Comparison of ENCODE assay signal across 17 cellular contexts in the genomic region with DNA sequence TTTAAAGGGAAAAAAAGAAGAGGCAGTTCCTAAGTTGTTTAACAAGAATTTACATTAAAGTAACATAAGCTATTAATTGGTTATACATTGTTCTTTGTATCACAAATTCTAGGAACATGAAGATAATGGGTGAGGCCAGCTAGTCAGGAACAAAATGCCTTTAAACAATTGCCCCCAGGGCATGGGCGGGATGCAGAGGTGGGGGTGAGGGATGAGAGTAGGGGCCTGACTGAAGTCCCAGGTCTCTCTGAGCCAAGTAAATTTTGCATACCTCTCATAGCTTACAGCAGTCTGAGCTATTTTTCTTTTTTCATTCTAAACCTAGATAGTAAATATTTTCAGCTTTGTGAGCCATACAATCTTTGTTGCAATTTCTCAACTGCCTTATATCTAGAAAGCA.
DNase-seq lines count a peak whose midpoint lies in the region; ATAC-seq and TF ChIP-seq lines count a peak whose summit lies in the region.
"Had no signal": no experiment of that assay in that cellular context is flagged by ENCODE, and none has a peak within 500 bp of the region (broad histone marks: within the 10 kb centered on the region; RNA-seq: fewer than 3 reads in every experiment).

No MANE protein-coding gene starts in this region.

- intact Hi-C loops in MCF 10A (cut with micrococcal nuclease) (no loop called here), mammary epithelial cell (cut with micrococcal nuclease) (no loop called here), tibial artery (cut with DNase I; ENCODE audit: low total_unique reads) (no loop called here)
- intact Hi-C loops in activated T-helper 2 cell treated with anti-CD3 and anti-CD28 coated beads, Interferon-gamma antibody, Interleukin-2, Interleukin-4, amounts not matched to agents 10 μg/mL and 5 μg/mL and 100 μg/mL, durations not matched to agents 14 hours and 24 hours and 36 hours (cut with micrococcal nuclease): no loop called here

- H2AFZ ChIP-seq in mammary epithelial cell (ENCODE audit: low read depth, low read length): no peak overlapping the region
- no peak overlapping the region for H2AFZ ChIP-seq in neural progenitor cell (replicated peaks)

- H3K27ac ChIP-seq in mammary epithelial cell (ENCODE audit: insufficient read depth, low read depth, low read length) (no peak overlapping the region), endodermal cell (ENCODE audit: low read depth, low read length) (no peak overlapping the region), neural progenitor cell (peak overlapping the region; percentile 23), tibial artery (peak overlapping the region; percentile 81 to 84)

- H3K9ac ChIP-seq in mammary epithelial cell (ENCODE audit: insufficient read depth, low read length) (no peak overlapping the region), endodermal cell (ENCODE audit: extremely low read depth, low read length, poor library complexity, severe bottlenecking) (no peak overlapping the region), neural progenitor cell (no peak overlapping the region)

- BruUV-seq in MCF 10A (replicated peaks; lab: Mats Ljungman, UMichigan) (no TSS peak), mammary epithelial cell (replicated peaks; lab: Mats Ljungman, UMichigan) (no TSS peak)

- H3K27ac Mint-ChIP-seq in MCF 10A (ENCODE audit: low read depth, unreplicated experiment) (peak overlapping the region; percentile 63), endodermal cell (no peak overlapping the region), neural progenitor cell (peak overlapping the region; percentile 30)
- H3K27ac Mint-ChIP-seq in activated T-helper 2 cell treated with anti-CD3 and anti-CD28 coated beads, Interferon-gamma antibody, Interleukin-2, Interleukin-4, amounts not matched to agents 10 μg/mL and 5 μg/mL and 100 μg/mL, durations not matched to agents 14 hours and 24 hours and 36 hours: no peak overlapping the region

- in situ Hi-C loops in mammary epithelial cell (cut with MboI; ENCODE audit: low sequenced_read_pairs in 2 of 2): no loop called here

- TF ChIP-seq CTCF in MCF 10A (IDR thresholded peaks at IDR 0.05; ENCODE audit: unreplicated experiment): no peak
- TF ChIP-seq CTCF in mammary epithelial cell (conservative IDR thresholded peaks at IDR 0.05 in 1 of 2, IDR thresholded peaks at IDR 0.05 in 1 of 2; ENCODE audit: extremely low read depth in 1 of 2, insufficient read depth in 1 of 2, low read depth in 1 of 2, low read length in 2 of 2): no peak
- TF ChIP-seq CTCF in endodermal cell (conservative IDR thresholded peaks at IDR 0.05): no peak
- no peak for TF ChIP-seq CTCF in neural progenitor cell (IDR thresholded peaks at IDR 0.05)
- TF ChIP-seq CTCF in tibial artery (IDR thresholded peaks at IDR 0.05): no peak

- H3K36me3 ChIP-seq in mammary epithelial cell (ENCODE audit: insufficient read depth, low read length): no peaks in the 10 kb centered on the region
- H3K36me3 ChIP-seq in endodermal cell (ENCODE audit: control insufficient read depth, insufficient read depth, low read length): no peaks in the 10 kb centered on the region
- H3K36me3 ChIP-seq in neural progenitor cell: no peaks in the 10 kb centered on the region
- no peaks in the 10 kb centered on the region for H3K36me3 ChIP-seq in tibial artery
- H3K36me3 ChIP-seq: BE2C, upper lobe of left lung had no signal

- dilution Hi-C loops in mammary epithelial cell (cut with HindIII; ENCODE audit: low sequenced_read_pairs): no loop called here

- H4K20me1 ChIP-seq in mammary epithelial cell (ENCODE audit: insufficient read depth, low read length) (no peaks in the 10 kb centered on the region), neural progenitor cell (ENCODE audit: low read depth) (no peaks in the 10 kb centered on the region)

- no peak overlapping the region for H3K4me2 ChIP-seq in mammary epithelial cell (ENCODE audit: insufficient read depth, low read depth, low read length)
- peak overlapping the region; percentile 22 for H3K4me2 ChIP-seq in neural progenitor cell

- WGBS in mammary epithelial cell (ENCODE audit: low coverage, missing lambda C conversion rate): 90% methylated on average over 1 of the region's 1 CpG
- 77 to 83% methylated on average over 1 of the region's 1 CpG for WGBS in endodermal cell (ENCODE audit: insufficient coverage in 1 of 2, insufficient read length in 1 of 2), 2 experiments

- CTCF ChIA-PET in MCF 10A (lab: Yijun Ruan, JAX) (interaction anchor here (0.9 to 1.2 kb wide), 2 partner anchors 29 to 54 kb away, joined by 3 to 5 read pairs; no protein-coding TSS in a partner anchor), mammary epithelial cell (lab: Charles Lee; ENCODE audit: low non-redundant PET) (no interaction called here)

- no peaks in the 10 kb centered on the region for H3K36me3 Mint-ChIP-seq in MCF 10A (ENCODE audit: insufficient read depth, unreplicated experiment)
- H3K36me3 Mint-ChIP-seq in endodermal cell (ENCODE audit: low read depth): no peaks in the 10 kb centered on the region
- H3K36me3 Mint-ChIP-seq in neural progenitor cell: no peaks in the 10 kb centered on the region
- no peaks in the 10 kb centered on the region for H3K36me3 Mint-ChIP-seq in activated T-helper 2 cell treated with anti-CD3 and anti-CD28 coated beads, Interferon-gamma antibody, Interleukin-2, Interleukin-4, amounts not matched to agents 10 μg/mL and 5 μg/mL and 100 μg/mL, durations not matched to agents 14 hours and 24 hours and 36 hours (ENCODE audit: low read depth)

- no peaks in the 10 kb centered on the region for H3K79me2 ChIP-seq in mammary epithelial cell (ENCODE audit: insufficient read depth, low read length)
- H3K79me2 ChIP-seq in neural progenitor cell (ENCODE audit: low read depth): no peaks in the 10 kb centered on the region

- H3K4me1 Mint-ChIP-seq in MCF 10A (ENCODE audit: insufficient read depth, unreplicated experiment) (peaks cover 30% of the 10 kb centered on the region), endodermal cell (peaks cover 38% of the 10 kb centered on the region), neural progenitor cell (peaks cover 62% of the 10 kb centered on the region)
- no peaks in the 10 kb centered on the region for H3K4me1 Mint-ChIP-seq in activated T-helper 2 cell treated with anti-CD3 and anti-CD28 coated beads, Interferon-gamma antibody, Interleukin-2, Interleukin-4, amounts not matched to agents 10 μg/mL and 5 μg/mL and 100 μg/mL, durations not matched to agents 14 hours and 24 hours and 36 hours (ENCODE audit: low read depth)

- H3K4me3 Mint-ChIP-seq in MCF 10A (ENCODE audit: unreplicated experiment): no peak overlapping the region
- H3K4me3 Mint-ChIP-seq in endodermal cell: no peak overlapping the region
- H3K4me3 Mint-ChIP-seq in neural progenitor cell: no peak overlapping the region
- no peak overlapping the region for H3K4me3 Mint-ChIP-seq in activated T-helper 2 cell treated with anti-CD3 and anti-CD28 coated beads, Interferon-gamma antibody, Interleukin-2, Interleukin-4, amounts not matched to agents 10 μg/mL and 5 μg/mL and 100 μg/mL, durations not matched to agents 14 hours and 24 hours and 36 hours (ENCODE audit: low read depth)

- DNase-seq in MCF 10A (ENCODE audit: unreplicated experiment) (no peak), mammary epithelial cell (no peak), endodermal cell (peak; percentile 41), neural progenitor cell (ENCODE audit: low spot score) (peak; percentile 14), tibial artery (no peak), GF-D8 (lab: John Stamatoyannopoulos, UW) (no peak)
- DNase-seq in activated T-helper 2 cell treated with anti-CD3 and anti-CD28 coated beads, Interferon-gamma antibody, Interleukin-2, Interleukin-4, amounts not matched to agents 10 μg/mL and 5 μg/mL and 100 μg/mL, durations not matched to agents 14 hours and 24 hours and 36 hours (ENCODE audit: low spot score): no peak
- DNase-seq: activated CD4-positive, alpha-beta T cell treated with anti-CD3 and anti-CD28 coated beads, Interleukin-2, amount 50 U/mL, for 4 hours; activated naive CD4-positive, alpha-beta T cell; BE2C; Calu3; effector memory CD4-positive, alpha-beta T cell; NCI-H1436; NCI-H526 treated with DMSO at 0.1 percent for 48 hours; stimulated activated CD4-positive, alpha-beta T cell treated with anti-CD3 and anti-CD28 coated beads, Interleukin-15, amount 100 ng/mL, for 24 hours had no signal

- H3K4me1 ChIP-seq in mammary epithelial cell (ENCODE audit: insufficient read depth, low read length): no peaks in the 10 kb centered on the region
- no peaks in the 10 kb centered on the region for H3K4me1 ChIP-seq in endodermal cell (ENCODE audit: control insufficient read depth, insufficient read depth, low read length)
- peaks cover 46% of the 10 kb centered on the region for H3K4me1 ChIP-seq in neural progenitor cell
- H3K4me1 ChIP-seq in tibial artery: peaks cover 3 to 78% (median 38%) of the 10 kb centered on the region in 4 donors

- H3K9me3 Mint-ChIP-seq in MCF 10A (ENCODE audit: unreplicated experiment) (no peaks in the 10 kb centered on the region), endodermal cell (peaks cover 3% of the 10 kb centered on the region), neural progenitor cell (peaks cover 4% of the 10 kb centered on the region)
- H3K9me3 Mint-ChIP-seq in activated T-helper 2 cell treated with anti-CD3 and anti-CD28 coated beads, Interferon-gamma antibody, Interleukin-2, Interleukin-4, amounts not matched to agents 10 μg/mL and 5 μg/mL and 100 μg/mL, durations not matched to agents 14 hours and 24 hours and 36 hours: peaks cover 3% of the 10 kb centered on the region

- no peaks in the 10 kb centered on the region for H3K27me3 ChIP-seq in mammary epithelial cell (ENCODE audit: insufficient read depth, low read length)
- no peaks in the 10 kb centered on the region for H3K27me3 ChIP-seq in endodermal cell (ENCODE audit: control insufficient read depth, insufficient read depth, low read length, poor library complexity, severe bottlenecking)
- H3K27me3 ChIP-seq in neural progenitor cell: no peaks in the 10 kb centered on the region
- H3K27me3 ChIP-seq in tibial artery: no peaks in the 10 kb centered on the region
- H3K27me3 ChIP-seq: BE2C, upper lobe of left lung had no signal

- peaks cover 25% of the 10 kb centered on the region for H3F3A ChIP-seq in neural progenitor cell (ENCODE audit: low read depth)

- H3K4me3 ChIP-seq in mammary epithelial cell (replicated peaks in 1 of 3; ENCODE audit: insufficient read depth in 1 of 3, low read depth in 2 of 3, low read length in 3 of 3) (no peak overlapping the region), endodermal cell (ENCODE audit: low read length) (no peak overlapping the region), neural progenitor cell (no peak overlapping the region), tibial artery (no peak overlapping the region)
- H3K4me3 ChIP-seq: upper lobe of left lung had no signal

- no peaks in the 10 kb centered on the region for H3K27me3 Mint-ChIP-seq in MCF 10A (ENCODE audit: insufficient read depth, unreplicated experiment)
- H3K27me3 Mint-ChIP-seq in endodermal cell (ENCODE audit: insufficient read depth): no peaks in the 10 kb centered on the region
- peaks cover 13% of the 10 kb centered on the region for H3K27me3 Mint-ChIP-seq in neural progenitor cell (ENCODE audit: insufficient read depth, low read depth)
- peaks cover 4% of the 10 kb centered on the region for H3K27me3 Mint-ChIP-seq in activated T-helper 2 cell treated with anti-CD3 and anti-CD28 coated beads, Interferon-gamma antibody, Interleukin-2, Interleukin-4, amounts not matched to agents 10 μg/mL and 5 μg/mL and 100 μg/mL, durations not matched to agents 14 hours and 24 hours and 36 hours (ENCODE audit: low read depth)

- no peak for ATAC-seq in GM18517 (IDR thresholded peaks at IDR 0.05; ENCODE audit: unreplicated experiment)

- no peaks in the 10 kb centered on the region for H3K9me3 ChIP-seq in mammary epithelial cell (replicated peaks; ENCODE audit: insufficient read depth, low read length)
- peaks cover 13% of the 10 kb centered on the region for H3K9me3 ChIP-seq in endodermal cell (ENCODE audit: control insufficient read depth, low read length)
- no peaks in the 10 kb centered on the region for H3K9me3 ChIP-seq in neural progenitor cell (ENCODE audit: low read depth)
- no peaks in the 10 kb centered on the region for H3K9me3 ChIP-seq in tibial artery
- H3K9me3 ChIP-seq: BE2C had no signal

- POLR2A ChIA-PET in MCF 10A (lab: Yijun Ruan, JAX): interaction anchor here (0.6 to 2.3 kb wide), 10 partner anchors 10 to 312 kb away, joined by 3 to 6 read pairs (median 4); partner anchors contain the start of gene CLN6

Comparison
In these comparisons a context has a peak if more than half of its experiments do, and no peak if none do; other contexts are left out.
1. DNase-seq: peak in endodermal cell (single experiment) and neural progenitor cell (single experiment); none in MCF 10A (single experiment), mammary epithelial cell (single experiment), tibial artery (0 of 2), activated T-helper 2 cell treated with anti-CD3 and anti-CD28 coated beads, Interferon-gamma antibody, Interleukin-2, Interleukin-4, amounts not matched to agents 10 μg/mL and 5 μg/mL and 100 μg/mL, durations not matched to agents 14 hours and 24 hours and 36 hours (single experiment) and GF-D8 (single experiment).
2. H3K27ac Mint-ChIP-seq: peak in MCF 10A (single experiment) and neural progenitor cell (single experiment); none in endodermal cell (single experiment) and activated T-helper 2 cell treated with anti-CD3 and anti-CD28 coated beads, Interferon-gamma antibody, Interleukin-2, Interleukin-4, amounts not matched to agents 10 μg/mL and 5 μg/mL and 100 μg/mL, durations not matched to agents 14 hours and 24 hours and 36 hours (single experiment).
3. H3K27ac ChIP-seq: peak in neural progenitor cell (single experiment) and tibial artery (2 of 2); none in mammary epithelial cell (single experiment) and endodermal cell (single experiment).